3 cellular contexts compared by ENCODE assay signal in the genomic region with DNA sequence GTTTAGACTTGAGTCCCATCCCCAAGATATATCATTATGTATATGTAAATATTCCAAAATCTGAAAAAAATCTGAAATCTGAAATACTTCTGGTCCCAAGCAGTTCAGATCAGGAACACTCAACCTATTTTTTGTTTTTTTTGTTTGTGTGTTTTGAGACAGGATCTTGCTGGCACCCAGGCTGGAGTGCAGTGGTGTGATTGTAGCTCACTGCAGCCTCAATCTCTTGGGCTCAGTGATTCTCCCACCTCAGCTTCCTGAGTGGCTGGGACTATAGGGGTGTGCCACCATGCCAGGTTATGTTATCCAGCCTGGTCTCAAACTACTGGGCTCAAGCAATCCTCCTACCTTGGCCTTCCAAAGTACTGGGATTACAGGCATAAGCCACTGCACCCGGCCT.
"Had no signal": no experiment of that assay in that cellular context is flagged by ENCODE, and none has a peak within 500 bp of the region (broad histone marks: within the 10 kb centered on the region; RNA-seq: fewer than 3 reads in every experiment).

No MANE protein-coding gene starts in this region.

- H3K4me3 ChIP-seq: GM12878 had no signal

- DNase-seq: GDM1, GF-D8 had no signal
